8 cellular contexts compared by ENCODE assay signal in genomic region chr9:89597711-89598707, GRCh38. TPM values are rescaled to one million over a fixed set of nuclear protein-coding genes. Genes with fewer than 3 reads are reported as not detected.
DNase-seq lines count a peak whose midpoint lies in the region; FAIRE-seq and TF ChIP-seq lines count a peak whose summit lies in the region.

No MANE protein-coding gene starts in this region.

- peak; percentile 30 for DNase-seq in activated gamma-delta T cell treated with Interleukin-2 at 50 U/mL for 16 hours
- no peak for DNase-seq in activated gamma-delta T cell (lab: John Stamatoyannopoulos, UW)
- peak; percentile 50 for DNase-seq in NCI-H1694 treated with DMSO at 0.1 percent for 48 hours (lab: John Stamatoyannopoulos, UW)
- DNase-seq in activated CD4-positive, alpha-beta T cell treated with anti-CD3 and anti-CD28 coated beads, Interleukin-2, amount 50 U/mL, for 24 hours (ENCODE audit: low read depth in 1 of 2, low spot score in 1 of 2): peak; percentile 10 to 47
- DNase-seq in H1 (ENCODE audit: low read depth in 1 of 2, low spot score in 2 of 2): peak in 1 of 2 experiments; percentile 82
- DNase-seq in mesenchymal stem cell: peak; percentile 73
- DNase-seq in superior temporal gyrus (ENCODE audit: extremely low spot score): peak; percentile 91
- DNase-seq in NCI-H1105 treated with DMSO at 0.1 percent for 48 hours (lab: John Stamatoyannopoulos, UW): no peak

- no peaks in the 10 kb centered on the region for H3K79me2 ChIP-seq in H1 (ENCODE audit: control insufficient read depth in 1 of 2, insufficient read depth in 2 of 2, low read length in 2 of 2)

- no peak overlapping the region for H3K23ac ChIP-seq in H1 (ENCODE audit: insufficient read length)
- no peak overlapping the region for H3K23ac ChIP-seq in mesenchymal stem cell (ENCODE audit: low read length in 2 of 2)

- TF ChIP-seq EP300 in H1 (IDR thresholded peaks at IDR 0.05; ENCODE audit: borderline replicate concordance in 1 of 2, low read depth in 2 of 2, low read length in 2 of 2): no peak

- peak; percentile 68 to 92 (median 92) for TF ChIP-seq CTCF in H1 (IDR thresholded peaks at IDR 0.05; ENCODE audit: control extremely low read depth in 1 of 3, insufficient read depth in 1 of 3, low read depth in 1 of 3, low read length in 3 of 3)

- H3K14ac ChIP-seq in H1 (ENCODE audit: insufficient read length) (no peak overlapping the region), mesenchymal stem cell (ENCODE audit: low read length in 2 of 2) (no peak overlapping the region)

- no peak overlapping the region for H3K56ac ChIP-seq in H1 (replicated peaks; ENCODE audit: insufficient read length, low read depth, low read length)

- H3K36me3 ChIP-seq in H1 (ENCODE audit: control insufficient read depth in 2 of 4, insufficient read depth in 4 of 4, low read length in 3 of 4) (no peaks in the 10 kb centered on the region), mesenchymal stem cell (ENCODE audit: control insufficient read depth in 1 of 2, insufficient read depth in 2 of 2, low read depth in 1 of 2, low read length in 2 of 2) (no peaks in the 10 kb centered on the region)

- H2BK120ac ChIP-seq in H1 (replicated peaks; ENCODE audit: low read depth, low read length): no peak overlapping the region
- no peak overlapping the region for H2BK120ac ChIP-seq in mesenchymal stem cell (ENCODE audit: low read depth, low read length)

- H3K4ac ChIP-seq in H1 (replicated peaks; ENCODE audit: insufficient read length, low read depth, low read length) (no peak overlapping the region), mesenchymal stem cell (ENCODE audit: low read depth in 1 of 2, low read length in 2 of 2) (peak overlapping the region in 1 of 2 experiments; percentile 63)

- H3K27me3 ChIP-seq in H1 (replicated peaks in 1 of 4; ENCODE audit: control insufficient read depth in 3 of 4, extremely low read depth in 1 of 4, insufficient read depth in 3 of 4, low read length in 3 of 4) (no peaks in the 10 kb centered on the region), mesenchymal stem cell (ENCODE audit: control insufficient read depth in 1 of 2, insufficient read depth in 1 of 2, low read length in 2 of 2) (peaks cover 36 to 73% of the 10 kb centered on the region in 2 experiments)

- H2BK5ac ChIP-seq in H1 (ENCODE audit: low read depth, low read length): peak overlapping the region; percentile 16; the same call in 1 of the 2 replicates
- H2BK5ac ChIP-seq in mesenchymal stem cell (ENCODE audit: low read depth, low read length, poor library complexity, severe bottlenecking): no peak overlapping the region

- H4K8ac ChIP-seq in H1 (ENCODE audit: extremely low read depth, insufficient read depth, low read length) (no peak overlapping the region), mesenchymal stem cell (ENCODE audit: low read length) (no peak overlapping the region)

- no peak for TF ChIP-seq POLR2A in H1 (IDR thresholded peaks at IDR 0.05; ENCODE audit: control extremely low read depth in 1 of 2, low read depth in 2 of 2, low read length in 2 of 2)

- peak; percentile 96 for FAIRE-seq in H1 (lab: Jason Lieb, UNC)

- peak overlapping the region; percentile 11; the same call in 1 of the 2 replicates for H3K18ac ChIP-seq in H1 (ENCODE audit: extremely low read depth, low read length)
- no peak overlapping the region for H3K18ac ChIP-seq in mesenchymal stem cell (ENCODE audit: low read depth in 1 of 2, low read length in 2 of 2)

- H2AFZ ChIP-seq in H1 (ENCODE audit: low read length) (no peak overlapping the region), mesenchymal stem cell (ENCODE audit: low read depth, low read length) (no peak overlapping the region)

- no peak overlapping the region for H3K27ac ChIP-seq in H1 (ENCODE audit: low read depth, low read length)
- H3K27ac ChIP-seq in mesenchymal stem cell (ENCODE audit: low read length, poor library complexity, severe bottlenecking): no peak overlapping the region

- H2AK5ac ChIP-seq in H1 (ENCODE audit: low read depth, low read length): no peak overlapping the region
- H2AK5ac ChIP-seq in mesenchymal stem cell (ENCODE audit: low read length, severe bottlenecking): peak overlapping the region; percentile 44

- peaks cover 4 to 9% (median 6%) of the 10 kb centered on the region in 4 experiments for H3K4me1 ChIP-seq in H1 (replicated peaks in 1 of 4; ENCODE audit: control insufficient read depth in 3 of 4, insufficient read depth in 4 of 4, low read length in 3 of 4)
- H3K4me1 ChIP-seq in mesenchymal stem cell (ENCODE audit: control insufficient read depth, insufficient read depth, low read depth, low read length): peaks cover 10% of the 10 kb centered on the region

- no peak overlapping the region for H4K91ac ChIP-seq in H1 (replicated peaks; ENCODE audit: insufficient read length, low read length)
- H4K91ac ChIP-seq in mesenchymal stem cell (ENCODE audit: low read length): no peak overlapping the region

- CTCF ChIA-PET in H1 (lab: Charles Lee; ENCODE audit: partially characterized antibody): interaction anchor here (0.6 to 8.1 kb wide), 88 partner anchors 8 to 1198 kb away, joined by 3 to 162 read pairs (median 4); no protein-coding TSS in a partner anchor

- H3K4me3 ChIP-seq in H1 (ENCODE audit: extremely low read depth in 1 of 4, insufficient read depth in 2 of 4, low read depth in 3 of 4, low read length in 4 of 4) (no peak overlapping the region), mesenchymal stem cell (ENCODE audit: insufficient read depth in 1 of 2, low read depth in 1 of 2, low read length in 2 of 2) (no peak overlapping the region)

- H2BK15ac ChIP-seq in H1 (ENCODE audit: low read length): peak overlapping the region; percentile 12; the same call in 1 of the 2 replicates
- no peak overlapping the region for H2BK15ac ChIP-seq in mesenchymal stem cell (ENCODE audit: low read depth, poor library complexity, severe bottlenecking)

- no peak overlapping the region for H4K5ac ChIP-seq in H1 (ENCODE audit: insufficient read length, low read depth, low read length)

- H2BK12ac ChIP-seq in H1 (ENCODE audit: low read depth, low read length) (no peak overlapping the region), mesenchymal stem cell (ENCODE audit: low read length in 2 of 2) (no peak overlapping the region)

- peak; percentile 99 to 100 for TF ChIP-seq RAD21 in H1 (IDR thresholded peaks at IDR 0.05 in 1 of 2, conservative IDR thresholded peaks at IDR 0.05 in 1 of 2; ENCODE audit: low read depth in 2 of 2, low read length in 2 of 2)

- H3K9me3 ChIP-seq in H1 (ENCODE audit: insufficient read depth in 2 of 2, low read depth in 1 of 2, low read length in 1 of 2) (no peaks in the 10 kb centered on the region), mesenchymal stem cell (ENCODE audit: control insufficient read depth, low read length) (no peaks in the 10 kb centered on the region)

- H4K20me1 ChIP-seq in H1 (replicated peaks in 1 of 2; ENCODE audit: control insufficient read depth in 1 of 2, insufficient read depth in 2 of 2, low read length in 2 of 2): no peaks in the 10 kb centered on the region

- H3K79me1 ChIP-seq in H1 (ENCODE audit: low read depth, low read length): no peaks in the 10 kb centered on the region
- H3K79me1 ChIP-seq in mesenchymal stem cell (replicated peaks; ENCODE audit: low read length, poor library complexity, severe bottlenecking): no peaks in the 10 kb centered on the region

- H3K9ac ChIP-seq in H1 (replicated peaks in 1 of 4; ENCODE audit: extremely low read depth in 1 of 4, low read depth in 3 of 4, low read length in 3 of 4) (no peak overlapping the region), mesenchymal stem cell (ENCODE audit: low read length) (no peak overlapping the region)

- H2BK20ac ChIP-seq in H1 (ENCODE audit: low read length): no peak overlapping the region

- 45% methylated on average over 9 of the region's 9 CpGs; no CpG with 5 or more reads in 1 of the 2 experiments for WGBS in H1 (ENCODE audit: extremely low coverage in 1 of 2, insufficient coverage in 1 of 2, insufficient read length in 1 of 2, insufficient replicate concordance in 2 of 2, low coverage in 1 of 2, low lambda C conversion rate in 2 of 2, missing lambda C conversion rate in 1 of 2), 2 experiments
- 40% methylated on average over 8 of the region's 9 CpGs for WGBS in mesenchymal stem cell

- POLR2A ChIA-PET in H1 (lab: Charles Lee; ENCODE audit: partially characterized antibody): interaction anchor here (0.6 to 0.7 kb wide), 3 partner anchors 324 to 501 kb away, joined by 3 to 4 read pairs (median 3); no protein-coding TSS in a partner anchor

- no peak overlapping the region for H3K4me2 ChIP-seq in H1 (ENCODE audit: insufficient read depth in 1 of 2, low read depth in 2 of 2, low read length in 2 of 2)
- H3K4me2 ChIP-seq in mesenchymal stem cell (ENCODE audit: low read length, poor library complexity, severe bottlenecking): no peak overlapping the region

- H3K23me2 ChIP-seq in H1 (ENCODE audit: low read depth, low read length): no peaks in the 10 kb centered on the region

TF ChIP-seq in H1, 55 proteins besides CTCF, POLR2A, EP300 and RAD21:
- TF ChIP-seq JUND (IDR thresholded peaks at IDR 0.05; ENCODE audit: low read length) (no peak; the same call in 1 of the 2 replicates), CHD2 (IDR thresholded peaks at IDR 0.05; ENCODE audit: low read length) (no peak), BACH1 (IDR thresholded peaks at IDR 0.05; ENCODE audit: low read length) (no peak), E2F6 (IDR thresholded peaks at IDR 0.05) (no peak), HDAC2 (IDR thresholded peaks at IDR 0.05; ENCODE audit: borderline replicate concordance in 1 of 2, low read depth in 2 of 2, low read length in 2 of 2) (peak in 1 of 2 experiments; percentile 84; a peak in 1 of 4 replicates), KDM1A (IDR thresholded peaks at IDR 0.05; ENCODE audit: borderline replicate concordance, low read length) (peak; percentile 94)

RNA-seq across cellular contexts. Expression of gene GADD45G, which starts 6.8 kb away (rescaled TPM):
- total RNA-seq in H1 (2021; fragmentation: NEBNext Ultra II Directional; extraction: Animal tissue kit (Norgen Biotek cat#: 25700)): 7.0 and 9.2 TPM in 2 replicates
- 11.4 and 20.7 TPM in 2 replicates for polyA plus RNA-seq in H1 (2011; rRNA removed)
- 9.8 TPM for polyA plus RNA-seq in H1 (2011; cell fraction: cytosol; rRNA removed)
- 16.9 TPM for polyA plus RNA-seq in H1 (2011; cell fraction: nucleus; rRNA removed)
- 5.2 to 17.2 TPM (median 11.3 TPM) in 4 replicates for polyA plus RNA-seq in H1 (2012, experiment 1 of 2)
- polyA plus RNA-seq in H1 (2012, experiment 2 of 2): 4.4 TPM
- 7.4 TPM for polyA plus RNA-seq in H1 (2013, experiment 1 of 2)
- 5.6 TPM for polyA plus RNA-seq in H1 (2013, experiment 2 of 2)
- 1.5 and 2.4 TPM in 2 replicates for polyA minus RNA-seq in H1 (2011; rRNA and poly(A)+ RNA removed)
- 3.4 TPM for polyA minus RNA-seq in H1 (2011; cell fraction: cytosol; rRNA and poly(A)+ RNA removed)
- 9.3 TPM for polyA minus RNA-seq in H1 (2011; cell fraction: nucleus; rRNA and poly(A)+ RNA removed)
- 5.9 TPM for polyA plus RNA-seq in mesenchymal stem cell (2013, experiment 1 of 2)
- 5.1 TPM for polyA plus RNA-seq in mesenchymal stem cell (2013, experiment 2 of 2)

Comparison
In these comparisons a context has a peak if more than half of its experiments do, and no peak if none do; other contexts are left out.
1. DNase-seq: peak in activated gamma-delta T cell treated with Interleukin-2 at 50 U/mL for 16 hours (single experiment), NCI-H1694 treated with DMSO at 0.1 percent for 48 hours (single experiment), activated CD4-positive, alpha-beta T cell treated with anti-CD3 and anti-CD28 coated beads, Interleukin-2, amount 50 U/mL, for 24 hours (2 of 2), mesenchymal stem cell (single experiment) and superior temporal gyrus (single experiment); none in activated gamma-delta T cell (single experiment) and NCI-H1105 treated with DMSO at 0.1 percent for 48 hours (single experiment).